In genomic region chr13:62512194-62513141, GRCh38 we compare ENCODE assay signal across 1 cellular context.
TF ChIP-seq lines count a peak whose summit lies in the region.

No MANE protein-coding gene starts in this region.

TF ChIP-seq in endothelial cell of umbilical vein, 7 proteins besides CTCF, POLR2A, EP300 and RAD21 (continued from another document):
- TF ChIP-seq JUN (IDR thresholded peaks at IDR 0.05; ENCODE audit: borderline replicate concordance, insufficient read depth, insufficient read length, low read depth), result no peak
- TF ChIP-seq POLR2AphosphoS5 (IDR thresholded peaks at IDR 0.05; ENCODE audit: insufficient read depth, low read depth, low read length), result no peak
- no peak for TF ChIP-seq EZH2 (IDR thresholded peaks at IDR 0.05; ENCODE audit: borderline replicate concordance, low read depth, low read length, severe bottlenecking)
- TF ChIP-seq MYC (IDR thresholded peaks at IDR 0.05; ENCODE audit: low read depth, low read length), result no peak
